8 cellular contexts compared by ENCODE assay signal in genomic region chr15:85579957-85580694, GRCh38.
DNase-seq lines count a peak whose midpoint lies in the region; ATAC-seq and TF ChIP-seq lines count a peak whose summit lies in the region.

No MANE protein-coding gene starts in this region.

- peak; percentile 22 for DNase-seq in GM03348 (ENCODE audit: low spot score)
- peak in 2 of 3 donors; percentile 63 to 82 for DNase-seq in Peyer's patch
- DNase-seq in glomerular visceral epithelial cell (ENCODE audit: extremely low spot score): peak; percentile 77
- no peak for DNase-seq in sciatic nerve (ENCODE audit: low spot score)
- no peak for DNase-seq in NCI-H2107 treated with DMSO at 0.1 percent for 48 hours (lab: John Stamatoyannopoulos, UW; ENCODE audit: unreplicated experiment)

- TF ChIP-seq CTCF in Peyer's patch (IDR thresholded peaks at IDR 0.05): peak in 3 of 6 experiments; percentile 35 to 37 (median 36)

- H3K9me3 ChIP-seq in Peyer's patch: no peaks in the 10 kb centered on the region

- H3K27ac ChIP-seq in Peyer's patch: peak overlapping the region; percentile 79 to 90 (median 88)

- TF ChIP-seq POLR2A in Peyer's patch (IDR thresholded peaks at IDR 0.05): peak; percentile 69 to 84

- H3K4me3 ChIP-seq in Peyer's patch: peak overlapping the region in 3 of 4 donors; percentile 22 to 56 (median 54)

- intact Hi-C loops in sciatic nerve (cut with DNase I): loop anchor here (5.0 kb wide), 1 partner anchor 88 kb away; no protein-coding TSS in a partner anchor

- peaks cover 0 to 26% (median 16%) of the 10 kb centered on the region in 4 donors for H3K4me1 ChIP-seq in Peyer's patch

- peaks cover 0 to 4% (median 0%) of the 10 kb centered on the region in 3 donors for H3K36me3 ChIP-seq in Peyer's patch

- no peaks in the 10 kb centered on the region for H3K27me3 ChIP-seq in Peyer's patch

- ATAC-seq in sciatic nerve (peak; percentile 58), GM21367 (IDR thresholded peaks at IDR 0.05; ENCODE audit: unreplicated experiment) (no peak), GM18520 (IDR thresholded peaks at IDR 0.05; ENCODE audit: unreplicated experiment) (no peak), GM21423 (IDR thresholded peaks at IDR 0.05; ENCODE audit: unreplicated experiment) (no peak)

Comparison
In these comparisons a context has a peak if more than half of its experiments do, and no peak if none do; other contexts are left out.
1. DNase-seq: peak in GM03348 (single experiment), Peyer's patch (2 of 3) and glomerular visceral epithelial cell (single experiment); none in sciatic nerve (single experiment) and NCI-H2107 treated with DMSO at 0.1 percent for 48 hours (single experiment).